Comparison of ENCODE assay signal across 8 cellular contexts in genomic region chr3:16265455-16265786, GRCh38. TPM values are rescaled to one million over a fixed set of nuclear protein-coding genes. Genes with fewer than 3 reads are reported as not detected.
A peak's percentile ranks its signal among the peaks of the same experiment; 100 is the strongest.
DNase-seq lines count a peak whose midpoint lies in the region; ATAC-seq and TF ChIP-seq lines count a peak whose summit lies in the region.

No MANE protein-coding gene starts in this region.

- no peak for TF ChIP-seq EP300 in neural cell (conservative IDR thresholded peaks at IDR 0.05; ENCODE audit: poor library complexity, severe bottlenecking)

- no peak for TF ChIP-seq CTCF in neural cell (IDR thresholded peaks at IDR 0.05; ENCODE audit: poor library complexity, severe bottlenecking)

- no peaks in the 10 kb centered on the region for H3K27me3 Mint-ChIP-seq in effector memory CD8-positive, alpha-beta T cell

- no peaks in the 10 kb centered on the region for H3K9me3 Mint-ChIP-seq in effector memory CD8-positive, alpha-beta T cell

- H3K4me3 Mint-ChIP-seq in effector memory CD8-positive, alpha-beta T cell = peak overlapping the region; percentile 92 to 96

- H2AFZ ChIP-seq in neural cell (ENCODE audit: low read depth, low read length) = peak overlapping the region; percentile 35

- H3K9me2 ChIP-seq in neural cell (ENCODE audit: insufficient read depth, low read length) = no peaks in the 10 kb centered on the region

- no peak for TF ChIP-seq RAD21 in neural cell (conservative IDR thresholded peaks at IDR 0.05)

- H3K27ac Mint-ChIP-seq in effector memory CD8-positive, alpha-beta T cell = peak overlapping the region; percentile 99

- peak overlapping the region; percentile 75 to 97 (median 88) for H3K4me2 ChIP-seq in BLaER1 treated with 17β-estradiol and CSF1 and Interleukin-3, amounts not matched to agents 10 nM and 100 nM
- peak overlapping the region; percentile 88 for H3K4me2 ChIP-seq in neural cell (ENCODE audit: low read length)

- no peak for ATAC-seq in effector memory CD8-positive, alpha-beta T cell (replicated peaks)
- no peak for ATAC-seq in HG02981 (IDR thresholded peaks at IDR 0.05; ENCODE audit: unreplicated experiment)
- no peak for ATAC-seq in GM19023 (IDR thresholded peaks at IDR 0.05; ENCODE audit: unreplicated experiment)
- no peak for ATAC-seq in HG03565 (IDR thresholded peaks at IDR 0.05; ENCODE audit: unreplicated experiment)

- H4K20me1 ChIP-seq in BLaER1 treated with 17β-estradiol and CSF1 and Interleukin-3, amounts not matched to agents 10 nM and 100 nM = peaks cover 0 to 18% (median 0%) of the 10 kb centered on the region in 11 experiments; a peak in 6 of 22 replicates
- no peaks in the 10 kb centered on the region for H4K20me1 ChIP-seq in neural cell (ENCODE audit: insufficient read depth)

- peaks cover 12% of the 10 kb centered on the region for H3K36me3 Mint-ChIP-seq in effector memory CD8-positive, alpha-beta T cell (ENCODE audit: insufficient read depth)

- H3K79me2 ChIP-seq in neural cell (replicated peaks; ENCODE audit: insufficient read depth, low read length) = peaks cover 54% of the 10 kb centered on the region

- H3K27me3 ChIP-seq in BLaER1 treated with 17β-estradiol and CSF1 and Interleukin-3, amounts not matched to agents 10 nM and 100 nM = no peaks in the 10 kb centered on the region
- H3K27me3 ChIP-seq in NT2/D1 (ENCODE audit: insufficient read depth, insufficient read length) = no peaks in the 10 kb centered on the region
- H3K27me3 ChIP-seq in neural cell (ENCODE audit: insufficient read depth, low read depth, low read length) = no peaks in the 10 kb centered on the region

- H3K4me1 Mint-ChIP-seq in effector memory CD8-positive, alpha-beta T cell (ENCODE audit: low read depth in 2 of 2) = peaks cover 13 to 25% of the 10 kb centered on the region in 2 donors

- H3K4me1 ChIP-seq in BLaER1 treated with 17β-estradiol and CSF1 and Interleukin-3, amounts not matched to agents 10 nM and 100 nM = peaks cover 32 to 60% (median 43%) of the 10 kb centered on the region in 10 experiments
- no peaks in the 10 kb centered on the region for H3K4me1 ChIP-seq in NT2/D1 (ENCODE audit: insufficient read depth, insufficient read length)

- H3K36me3 ChIP-seq in BLaER1 treated with 17β-estradiol and CSF1 and Interleukin-3, amounts not matched to agents 10 nM and 100 nM = peaks cover 13 to 30% (median 22%) of the 10 kb centered on the region in 11 experiments; a peak in 20 of 22 replicates
- H3K36me3 ChIP-seq in NT2/D1 (ENCODE audit: insufficient read depth, insufficient read length, low read length) (peaks cover 42% of the 10 kb centered on the region), neural cell (ENCODE audit: insufficient read depth, low read length) (no peaks in the 10 kb centered on the region)

- H3K27ac ChIP-seq in BLaER1 treated with 17β-estradiol and CSF1 and Interleukin-3, amounts not matched to agents 10 nM and 100 nM = peak overlapping the region; percentile 54 to 86 (median 77)
- peak overlapping the region; percentile 51 for H3K27ac ChIP-seq in neural cell (ENCODE audit: low read length)

- peak overlapping the region; percentile 79 to 89 (median 86) for H3K9ac ChIP-seq in BLaER1 treated with 17β-estradiol and CSF1 and Interleukin-3, amounts not matched to agents 10 nM and 100 nM
- H3K9ac ChIP-seq in NT2/D1 (ENCODE audit: insufficient read length, low read depth) (peak overlapping the region; percentile 97), neural cell (ENCODE audit: low read length) (peak overlapping the region; percentile 67)

- H3K9me3 ChIP-seq in BLaER1 treated with 17β-estradiol and CSF1 and Interleukin-3, amounts not matched to agents 10 nM and 100 nM (replicated peaks in 1 of 11) = no peaks in the 10 kb centered on the region
- H3K9me3 ChIP-seq in NT2/D1 (ENCODE audit: insufficient read depth, low read length) (no peaks in the 10 kb centered on the region), neural cell (ENCODE audit: low read length) (no peaks in the 10 kb centered on the region)

- DNase-seq in NT2/D1 (ENCODE audit: low read depth, low spot score) (no peak), COLO668 (lab: John Stamatoyannopoulos, UW; ENCODE audit: unreplicated experiment) (no peak)
- no peak for DNase-seq in effector memory CD8-positive, alpha-beta T cell

- H3K4me3 ChIP-seq in BLaER1 treated with 17β-estradiol and CSF1 and Interleukin-3, amounts not matched to agents 10 nM and 100 nM = peak overlapping the region; percentile 77 to 96 (median 85)
- H3K4me3 ChIP-seq in NT2/D1 (ENCODE audit: insufficient read length, low read depth) (peak overlapping the region; percentile 97), neural cell (ENCODE audit: low read length) (peak overlapping the region; percentile 73)

- no peaks in the 10 kb centered on the region for H3F3A ChIP-seq in neural cell (ENCODE audit: insufficient read depth, low read length, poor library complexity, severe bottlenecking)

TF ChIP-seq in neural cell, 6 proteins besides CTCF, POLR2A, EP300 and RAD21:
- no peak for TF ChIP-seq REST (IDR thresholded peaks at IDR 0.05; ENCODE audit: borderline replicate concordance)
- TF ChIP-seq SMC3 (conservative IDR thresholded peaks at IDR 0.05; ENCODE audit: poor library complexity) = no peak
- TF ChIP-seq TAF1 (IDR thresholded peaks at IDR 0.05; ENCODE audit: low read depth) = no peak
- no peak for TF ChIP-seq POLR2AphosphoS5 (IDR thresholded peaks at IDR 0.05)
- no peak for TF ChIP-seq MXI1 (conservative IDR thresholded peaks at IDR 0.05; ENCODE audit: poor library complexity, severe bottlenecking)
- TF ChIP-seq EZH2 (IDR thresholded peaks at IDR 0.05; ENCODE audit: borderline replicate concordance, insufficient read depth, low read length, poor library complexity, severe bottlenecking) = no peak

RNA-seq across cellular contexts. Expression of gene OXNAD1, which starts 0.4 kb away (rescaled TPM):
- polyA plus RNA-seq in neural cell = 11.5 and 16.4 TPM in 2 replicates
- polyA minus RNA-seq in neural cell = 29.8 and 34.3 TPM in 2 replicates

RNA-seq across cellular contexts. Expression of gene DPH3, which starts 0.7 kb away (rescaled TPM):
- polyA plus RNA-seq in neural cell = 38.5 and 44.4 TPM in 2 replicates
- polyA minus RNA-seq in neural cell = 38.2 and 44.1 TPM in 2 replicates
